ENCODE assay signal across 22 cellular contexts in the genomic region with DNA sequence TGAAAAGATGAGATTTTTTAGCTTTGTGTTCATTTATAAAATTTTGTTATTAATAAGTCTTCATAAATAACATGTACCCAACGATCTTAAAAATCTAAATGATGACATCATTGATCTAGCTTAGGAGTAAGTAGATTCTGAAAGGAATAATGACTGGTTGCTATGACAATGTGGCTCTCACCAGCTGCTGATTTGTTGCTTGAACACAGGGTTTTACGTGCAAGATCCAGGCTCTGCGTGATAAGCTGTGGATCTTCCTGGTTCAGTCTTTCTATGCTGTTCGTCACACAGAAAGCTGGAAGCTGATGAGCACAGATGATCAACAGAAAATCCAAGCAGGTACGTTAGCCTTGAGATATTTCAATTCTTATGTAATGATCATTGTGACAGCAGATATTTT. TPM values are rescaled to one million over a fixed set of nuclear protein-coding genes. Genes with fewer than 3 reads are reported as not detected.
DNase-seq lines count a peak whose midpoint lies in the region; ATAC-seq and TF ChIP-seq lines count a peak whose summit lies in the region.
"Had no signal": no experiment of that assay in that cellular context is flagged by ENCODE, and none has a peak within 500 bp of the region (broad histone marks: within the 10 kb centered on the region; RNA-seq: fewer than 3 reads in every experiment).

No MANE protein-coding gene starts in this region.

- H2AFZ ChIP-seq in neural progenitor cell (replicated peaks), result no peak overlapping the region
- H2AFZ ChIP-seq: parathyroid adenoma had no signal

- H3K4me2 ChIP-seq in neural progenitor cell, result no peak overlapping the region
- H3K4me2 ChIP-seq: BLaER1 had no signal

- TF ChIP-seq CTCF in neural progenitor cell (IDR thresholded peaks at IDR 0.05) (no peak), upper lobe of right lung (IDR thresholded peaks at IDR 0.05) (no peak)

- H3K9me3 ChIP-seq in neural progenitor cell (ENCODE audit: low read depth) (no peaks in the 10 kb centered on the region), upper lobe of right lung (no peaks in the 10 kb centered on the region)
- H3K9me3 ChIP-seq: BLaER1, gastroesophageal sphincter, stomach had no signal

- peak overlapping the region; percentile 67 for H3K27ac Mint-ChIP-seq in neural progenitor cell
- H3K27ac Mint-ChIP-seq: activated CD4-positive, alpha-beta T cell treated with anti-CD3 and anti-CD28 coated beads, Interleukin-2, amount 10 ng/mL, durations not matched to agents 7 days and 5 days; activated naive CD8-positive, alpha-beta T cell; IgD-negative memory B cell; mesothelial cell of epicardium had no signal

- H3K4me1 Mint-ChIP-seq in neural progenitor cell, result peaks cover 5% of the 10 kb centered on the region
- H3K4me1 Mint-ChIP-seq: activated CD4-positive, alpha-beta T cell treated with anti-CD3 and anti-CD28 coated beads, Interleukin-2, amount 10 ng/mL, durations not matched to agents 7 days and 5 days; IgD-negative memory B cell; mesothelial cell of epicardium had no signal

- no peak overlapping the region for H3K4me3 ChIP-seq in neural progenitor cell
- H3K4me3 ChIP-seq in upper lobe of right lung, result no peak overlapping the region
- H3K4me3 ChIP-seq: BLaER1, gastroesophageal sphincter, stomach had no signal

- intact Hi-C loops in upper lobe of right lung (cut with DNase I), result no loop called here

- H3K4me1 ChIP-seq in neural progenitor cell (no peaks in the 10 kb centered on the region), upper lobe of right lung (no peaks in the 10 kb centered on the region)
- H3K4me1 ChIP-seq: BLaER1, gastroesophageal sphincter, parathyroid adenoma, stomach had no signal

- ATAC-seq in HG02763 (IDR thresholded peaks at IDR 0.05; ENCODE audit: unreplicated experiment) (no peak), upper lobe of right lung (no peak)
- ATAC-seq: gastroesophageal sphincter had no signal

- DNase-seq in NCI-H1092 (lab: John Stamatoyannopoulos, UW) (peak; percentile 60), NCI-H524 treated with DMSO at 0.1 percent for 48 hours (lab: John Stamatoyannopoulos, UW) (peak; percentile 67), caudate nucleus (lab: John Stamatoyannopoulos, UW) (peak in 43 of 61 donors; percentile 1 to 94 (median 37)), neural progenitor cell (ENCODE audit: low spot score) (peak; percentile 11), upper lobe of right lung (no peak), SW480 (ENCODE audit: low spot score) (no peak)
- no peak for DNase-seq in stimulated activated CD4-positive, alpha-beta T cell treated with anti-CD3 and anti-CD28 coated beads, Interleukin-2, amount 100 ng/mL, for 48 hours
- DNase-seq: activated CD4-positive, alpha-beta T cell treated with anti-CD3 and anti-CD28 coated beads, Interleukin-2, amount 10 ng/mL, durations not matched to agents 7 days and 5 days; activated T-cell treated with anti-CD3 and anti-CD28 coated beads, Interleukin-2, amount 50 U/mL, for 1 hour; DND-41; islet precursor cell; NK-92 treated with Interleukin-12 subunit alpha and Interleukin-12 subunit beta, amount 100 ng/mL, for 24 hours; stomach had no signal

- H3K9ac ChIP-seq in neural progenitor cell, result no peak overlapping the region
- H3K9ac ChIP-seq: BLaER1, parathyroid adenoma had no signal

- no peak overlapping the region for H3K27ac ChIP-seq in caudate nucleus (ENCODE audit: low read depth, low read length)
- no peak overlapping the region for H3K27ac ChIP-seq in neural progenitor cell
- H3K27ac ChIP-seq in upper lobe of right lung, result no peak overlapping the region
- H3K27ac ChIP-seq: BLaER1, gastroesophageal sphincter, parathyroid adenoma, stomach had no signal

- H3K4me3 Mint-ChIP-seq in neural progenitor cell, result no peak overlapping the region
- H3K4me3 Mint-ChIP-seq: activated CD4-positive, alpha-beta T cell treated with anti-CD3 and anti-CD28 coated beads, Interleukin-2, amount 10 ng/mL, durations not matched to agents 7 days and 5 days; activated naive CD8-positive, alpha-beta T cell; IgD-negative memory B cell; mesothelial cell of epicardium had no signal

- H3K27me3 ChIP-seq in neural progenitor cell, result no peaks in the 10 kb centered on the region
- no peaks in the 10 kb centered on the region for H3K27me3 ChIP-seq in upper lobe of right lung
- H3K27me3 ChIP-seq: BLaER1, gastroesophageal sphincter, stomach had no signal

- no peaks in the 10 kb centered on the region for H3K36me3 Mint-ChIP-seq in neural progenitor cell

- H3K27me3 Mint-ChIP-seq in neural progenitor cell (ENCODE audit: insufficient read depth, low read depth), result no peaks in the 10 kb centered on the region
- H3K27me3 Mint-ChIP-seq: activated CD4-positive, alpha-beta T cell treated with anti-CD3 and anti-CD28 coated beads, Interleukin-2, amount 10 ng/mL, durations not matched to agents 7 days and 5 days; activated naive CD8-positive, alpha-beta T cell; IgD-negative memory B cell had no signal

- no peaks in the 10 kb centered on the region for H4K20me1 ChIP-seq in neural progenitor cell (ENCODE audit: low read depth)
- H4K20me1 ChIP-seq: BLaER1 had no signal

- H3K36me3 ChIP-seq in neural progenitor cell, result no peaks in the 10 kb centered on the region
- H3K36me3 ChIP-seq in upper lobe of right lung, result no peaks in the 10 kb centered on the region
- H3K36me3 ChIP-seq: BLaER1 had no signal

- H3K9me3 Mint-ChIP-seq in neural progenitor cell, result no peaks in the 10 kb centered on the region
- H3K9me3 Mint-ChIP-seq: activated CD4-positive, alpha-beta T cell treated with anti-CD3 and anti-CD28 coated beads, Interleukin-2, amount 10 ng/mL, durations not matched to agents 7 days and 5 days had no signal

- no peaks in the 10 kb centered on the region for H3K79me2 ChIP-seq in neural progenitor cell (ENCODE audit: low read depth)
- H3K79me2 ChIP-seq: parathyroid adenoma had no signal

- H3F3A ChIP-seq in neural progenitor cell (ENCODE audit: low read depth), result no peaks in the 10 kb centered on the region

RNA-seq across cellular contexts. Expression of a gene that starts 49.1 kb away (rescaled TPM):
- not detected in 2 replicates for total RNA-seq in neural progenitor cell (ENCODE audit: low replicate concordance)
- not detected for total RNA-seq in upper lobe of right lung
- total RNA-seq: activated CD4-positive, alpha-beta T cell treated with anti-CD3 and anti-CD28 coated beads, Interleukin-2, amount 10 ng/mL, durations not matched to agents 7 days and 5 days; cardiac septum; gastroesophageal sphincter; H4; mesothelial cell of epicardium; stomach had no signal

Comparison
In these comparisons a context has a peak if more than half of its experiments do, and no peak if none do; other contexts are left out.
1. DNase-seq: peak in NCI-H1092 (single experiment), NCI-H524 treated with DMSO at 0.1 percent for 48 hours (single experiment), caudate nucleus (43 of 61) and neural progenitor cell (single experiment); none in stimulated activated CD4-positive, alpha-beta T cell treated with anti-CD3 and anti-CD28 coated beads, Interleukin-2, amount 100 ng/mL, for 48 hours (0 of 2), upper lobe of right lung (single experiment) and SW480 (single experiment).